In genomic region chr7:149125864-149126661, GRCh38 we compare ENCODE assay signal across 8 cellular contexts. TPM values are rescaled to one million over a fixed set of nuclear protein-coding genes. Genes with fewer than 3 reads are reported as not detected.
DNase-seq lines count a peak whose midpoint lies in the region; ATAC-seq and TF ChIP-seq lines count a peak whose summit lies in the region.

TSS of gene ZNF425 (minus strand) at chr7:149126324. CDS start at chr7:149126213, 111 bp downstream.

- TF ChIP-seq CTCF in CD4-positive, alpha-beta T cell (IDR thresholded peaks at IDR 0.05): peak; percentile 94
- peak; percentile 73 to 99 (median 94) for TF ChIP-seq CTCF in dorsolateral prefrontal cortex (IDR thresholded peaks at IDR 0.05 in 54 of 56, conservative IDR thresholded peaks at IDR 0.05 in 2 of 56; ENCODE audit: low read depth in 1 of 56, partially characterized antibody in 56 of 56)
- peak; percentile 83 for TF ChIP-seq CTCF in lung (IDR thresholded peaks at IDR 0.05; ENCODE audit: control extremely low read depth, extremely low read depth)

- no peaks in the 10 kb centered on the region for H3K27me3 Mint-ChIP-seq in CD4-positive, alpha-beta T cell
- H3K27me3 Mint-ChIP-seq in activated CD4-positive, alpha-beta memory T cell treated with anti-CD3 and anti-CD28 coated beads for 36 hours: no peaks in the 10 kb centered on the region

- intact Hi-C loops in CD4-positive, alpha-beta T cell (cut with DNase I, micrococcal nuclease): loop anchor here (1.0 to 10.0 kb wide), 8 partner anchors 21 to 431 kb away; partner anchors contain the start of genes ZNF398 (in 2 of the 2), CUL1 (in 1 of the 2), EZH2 (in 1 of the 2) and ZNF212 (in 1 of the 2)
- intact Hi-C loops in activated CD4-positive, alpha-beta memory T cell treated with anti-CD3 and anti-CD28 coated beads for 36 hours (cut with micrococcal nuclease): loop anchor here (1.0 to 10.0 kb wide), 10 partner anchors 21 to 499 kb away; partner anchors contain the start of genes EZH2, PDIA4, ZNF212 and ZNF282
- intact Hi-C loops in dorsolateral prefrontal cortex (cut with DNase I): loop anchor here (1.0 to 2.0 kb wide), 4 partner anchors 21 to 98 kb away; partner anchors contain the start of genes ZNF398 (in 2 of the 2), PDIA4 (in 1 of the 2) and ZNF786 (in 1 of the 2)

- H3K4me3 ChIP-seq in dorsolateral prefrontal cortex: peak within 1 kb of the TSS; percentile 69 to 100 (median 94)
- peak within 1 kb of the TSS; percentile 93 for H3K4me3 ChIP-seq in lung

- peaks cover 6% of the 10 kb centered on the region for H3K9me3 Mint-ChIP-seq in CD4-positive, alpha-beta T cell
- peaks cover 7% of the 10 kb centered on the region for H3K9me3 Mint-ChIP-seq in activated CD4-positive, alpha-beta memory T cell treated with anti-CD3 and anti-CD28 coated beads for 36 hours

- H3K27ac Mint-ChIP-seq in CD4-positive, alpha-beta T cell: peak within 1 kb of the TSS; percentile 96
- H3K27ac Mint-ChIP-seq in activated CD4-positive, alpha-beta memory T cell treated with anti-CD3 and anti-CD28 coated beads for 36 hours: peak within 1 kb of the TSS; percentile 98

- WGBS in lung, 2 donors: 0% methylated on average over 61 to 72 of the region's 72 CpGs

- POLR2A ChIA-PET in CD4-positive, alpha-beta T cell (lab: Charles Lee): interaction anchor here (0.7 to 4.4 kb wide), 10 partner anchors 18 to 334 kb away, joined by 3 to 108 read pairs (median 7); partner anchors contain the start of genes PDIA4, ZNF282, ZNF398 and ZNF777
- POLR2A ChIA-PET in activated CD4-positive, alpha-beta memory T cell treated with anti-CD3 and anti-CD28 coated beads for 36 hours (lab: Charles Lee): interaction anchor here (0.6 to 2.7 kb wide), 13 partner anchors 21 to 427 kb away, joined by 3 to 32 read pairs (median 4); partner anchors contain the start of genes CUL1, PDIA4, ZNF282 and ZNF398

- CTCF ChIA-PET in CD4-positive, alpha-beta T cell (lab: Charles Lee): interaction anchor here (0.6 to 6.1 kb wide), 6 partner anchors 9 to 136 kb away, joined by 3 to 67 read pairs (median 6); partner anchors contain the start of genes PDIA4, ZNF398 and ZNF783
- CTCF ChIA-PET in activated CD4-positive, alpha-beta memory T cell treated with anti-CD3 and anti-CD28 coated beads for 36 hours (lab: Charles Lee): interaction anchor here (0.7 to 4.1 kb wide), 17 partner anchors 22 to 297 kb away, joined by 3 to 49 read pairs (median 4); partner anchors contain the start of genes ZNF398 and ZNF786

- H3K27me3 ChIP-seq in CD4-positive, alpha-beta T cell (ENCODE audit: control insufficient read depth, insufficient read depth, low read length): no peaks in the 10 kb centered on the region
- H3K27me3 ChIP-seq in dorsolateral prefrontal cortex: no peaks in the 10 kb centered on the region
- H3K27me3 ChIP-seq in lung (ENCODE audit: control insufficient read depth, insufficient read depth): no peaks in the 10 kb centered on the region

- H3K36me3 Mint-ChIP-seq in CD4-positive, alpha-beta T cell (ENCODE audit: low read depth): peaks cover 43% of the 10 kb centered on the region
- H3K36me3 Mint-ChIP-seq in activated CD4-positive, alpha-beta memory T cell treated with anti-CD3 and anti-CD28 coated beads for 36 hours: peaks cover 19% of the 10 kb centered on the region

- H3K4me1 ChIP-seq in lung (ENCODE audit: control insufficient read depth in 2 of 2, insufficient read depth in 2 of 2, low read length in 2 of 2): peaks cover 0 to 3% of the 10 kb centered on the region in 2 donors

- peak; percentile 87 to 96 (median 92) for DNase-seq in CD4-positive, alpha-beta T cell
- DNase-seq in NCI-H774 (lab: John Stamatoyannopoulos, UW): peak; percentile 86
- DNase-seq in activated CD4-positive, alpha-beta memory T cell treated with anti-CD3 and anti-CD28 coated beads for 36 hours: peak; percentile 95
- DNase-seq in dorsolateral prefrontal cortex: peak; percentile 64 to 94 (median 83)
- DNase-seq in lung (ENCODE audit: low spot score): peak; percentile 92
- peak; percentile 89 to 95 (median 90) for DNase-seq in stimulated activated CD4-positive, alpha-beta T cell treated with anti-CD3 and anti-CD28 coated beads, TNF-alpha, amount 100 ng/mL, for 4 hours (ENCODE audit: low read depth in 3 of 3)

- peak within 1 kb of the TSS; percentile 100 for H3K4me3 Mint-ChIP-seq in CD4-positive, alpha-beta T cell
- peak within 1 kb of the TSS; percentile 98 for H3K4me3 Mint-ChIP-seq in activated CD4-positive, alpha-beta memory T cell treated with anti-CD3 and anti-CD28 coated beads for 36 hours

- ATAC-seq in CD4-positive, alpha-beta T cell (ENCODE audit: poor library complexity): peak; percentile 83
- ATAC-seq in GM19397 (IDR thresholded peaks at IDR 0.05; ENCODE audit: unreplicated experiment) (peak; percentile 82), HG03565 (IDR thresholded peaks at IDR 0.05; ENCODE audit: unreplicated experiment) (peak; percentile 85), lung (ENCODE audit: insufficient read depth, low FRiP score) (peak; percentile 96)

- peaks cover 0 to 3% of the 10 kb centered on the region in 2 donors for H3K36me3 ChIP-seq in lung (ENCODE audit: control insufficient read depth in 2 of 2, insufficient read depth in 2 of 2, low read length in 2 of 2)

- peaks cover 9% of the 10 kb centered on the region for H3K9me3 ChIP-seq in CD4-positive, alpha-beta T cell (ENCODE audit: control insufficient read depth, low read length)
- H3K9me3 ChIP-seq in lung (ENCODE audit: control insufficient read depth in 2 of 2, insufficient read depth in 1 of 2, low read length in 1 of 2): peaks cover 0 to 3% of the 10 kb centered on the region in 2 donors

- H3K4me1 Mint-ChIP-seq in CD4-positive, alpha-beta T cell (ENCODE audit: low read depth): peaks cover 24% of the 10 kb centered on the region
- H3K4me1 Mint-ChIP-seq in activated CD4-positive, alpha-beta memory T cell treated with anti-CD3 and anti-CD28 coated beads for 36 hours (ENCODE audit: low read depth): peaks cover 18% of the 10 kb centered on the region

- peak within 1 kb of the TSS; percentile 79 for H3K27ac ChIP-seq in CD4-positive, alpha-beta T cell (ENCODE audit: low read depth, low read length)
- peak within 1 kb of the TSS; percentile 53 to 99 (median 96) for H3K27ac ChIP-seq in dorsolateral prefrontal cortex
- H3K27ac ChIP-seq in lung (ENCODE audit: low read depth in 1 of 2, low read length in 1 of 2): peak within 1 kb of the TSS; percentile 91 to 93

RNA-seq across cellular contexts. Expression of gene ZNF425, which starts in this region (rescaled TPM):
- under 1 TPM; 0.22 to 0.39 TPM for total RNA-seq in CD4-positive, alpha-beta T cell
- total RNA-seq in activated CD4-positive, alpha-beta memory T cell treated with anti-CD3 and anti-CD28 coated beads for 36 hours: under 1 TPM; 0.74 to 0.75 TPM
- 10 to 100 TPM in 3 of 120 experiments, 1 to 10 TPM in 117; 3.9 to 11.4 (median 6.6) TPM for total RNA-seq in dorsolateral prefrontal cortex
- total RNA-seq in lung: 1 to 10 TPM; 1.7 to 2.8 TPM
- under 1 TPM; 0.55 to 0.70 TPM for polyA plus RNA-seq in lung

Comparison
In these comparisons a context has a peak if more than half of its experiments do, and no peak if none do; other contexts are left out.
1. Peak in every context shown above with its lines: DNase-seq, ATAC-seq, H3K4me3 ChIP-seq and H3K27ac ChIP-seq.
2. Peak in DNase-seq, ATAC-seq and H3K27ac ChIP-seq in CD4-positive, alpha-beta T cell; RNA of the gene not detected or under 1 TPM.
3. Peak in DNase-seq in activated CD4-positive, alpha-beta memory T cell treated with anti-CD3 and anti-CD28 coated beads for 36 hours; RNA of the gene not detected or under 1 TPM.